In the genomic region with DNA sequence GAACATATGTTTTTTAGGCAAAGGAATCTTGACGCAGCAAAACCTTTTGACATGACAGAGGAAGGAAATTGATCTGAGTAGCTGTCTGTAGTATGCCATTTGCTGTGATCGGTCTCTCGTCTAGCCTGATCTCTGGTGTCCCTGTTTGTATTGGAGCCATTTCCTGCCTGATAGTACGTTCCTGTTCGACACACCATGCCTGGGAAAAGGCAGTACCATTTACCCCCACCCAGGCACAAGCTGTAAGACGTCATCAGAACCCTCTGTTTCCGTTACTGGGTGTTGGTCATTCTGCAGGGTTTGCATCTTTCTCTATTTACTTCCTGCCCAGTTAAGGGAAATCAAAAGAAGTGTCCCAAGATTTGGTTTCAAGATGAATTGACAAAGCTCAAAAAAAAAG, we compare ENCODE assay signal across 10 cellular contexts.
DNase-seq lines count a peak whose midpoint lies in the region; ATAC-seq, FAIRE-seq and TF ChIP-seq lines count a peak whose summit lies in the region.
"Had no signal": no experiment of that assay in that cellular context is flagged by ENCODE, and none has a peak within 500 bp of the region (broad histone marks: within the 10 kb centered on the region; RNA-seq: fewer than 3 reads in every experiment).

No MANE protein-coding gene starts in this region.

- H3K79me1 ChIP-seq in IMR-90 (ENCODE audit: low read depth in 1 of 2, low read length in 2 of 2): no peaks in the 10 kb centered on the region

- H4K20me1 ChIP-seq in IMR-90 (ENCODE audit: insufficient read depth, low read length): no peaks in the 10 kb centered on the region

- H3K27ac Mint-ChIP-seq in activated T-helper 1 cell treated with anti-CD3 and anti-CD28 coated beads, Interleukin-12 subunit alpha, Interleukin-12 subunit beta, Interleukin-2, Interleukin-4 antibody, amounts not matched to agents 30 ng/mL and 10 ng/mL and 1 ng/mL, durations not matched to agents 14 hours and 24 hours and 36 hours: peak overlapping the region; percentile 75
- peak overlapping the region; percentile 85 to 97 (median 92) for H3K27ac Mint-ChIP-seq in immature natural killer cell

- ATAC-seq in IMR-90 (ENCODE audit: low read depth): no peak
- no peak for ATAC-seq in HG03159 (IDR thresholded peaks at IDR 0.05; ENCODE audit: unreplicated experiment)

- CTCF ChIA-PET in IMR-90 (lab: Yijun Ruan, JAX): interaction anchor here (1.0 to 1.4 kb wide), 2 partner anchors 10 to 34 kb away, joined by 3 read pairs; no protein-coding TSS in a partner anchor

- no peak for TF ChIP-seq RAD21 in IMR-90 (IDR thresholded peaks at IDR 0.05; ENCODE audit: low read length)

- TF ChIP-seq CTCF in IMR-90 (conservative IDR thresholded peaks at IDR 0.05; ENCODE audit: low read depth, low read length): no peak
- no peak for TF ChIP-seq CTCF in stomach (IDR thresholded peaks at IDR 0.05)

- no peak overlapping the region for H2AK9ac ChIP-seq in IMR-90 (replicated peaks; ENCODE audit: low read depth, low read length, poor library complexity)

- no peak overlapping the region for H2BK120ac ChIP-seq in IMR-90 (ENCODE audit: low read depth, low read length)

- no peak overlapping the region for H3K56ac ChIP-seq in IMR-90 (ENCODE audit: extremely low read depth, insufficient read depth, low read length)

- TF ChIP-seq EP300 in stomach (IDR thresholded peaks at IDR 0.05): no peak

- no peak for TF ChIP-seq POLR2A in IMR-90 (IDR thresholded peaks at IDR 0.05; ENCODE audit: low read depth, low read length)
- no peak for TF ChIP-seq POLR2A in stomach (IDR thresholded peaks at IDR 0.05)

- no TSS peak for BruUV-seq in IMR-90 (replicated peaks; lab: Mats Ljungman, UMichigan)

- no peaks in the 10 kb centered on the region for H3K36me3 ChIP-seq in IMR-90 (ENCODE audit: control insufficient read depth, insufficient read depth, low read length)
- no peaks in the 10 kb centered on the region for H3K36me3 ChIP-seq in small intestine (ENCODE audit: control insufficient read depth in 2 of 2, insufficient read depth in 2 of 2, low read length in 2 of 2)
- no peaks in the 10 kb centered on the region for H3K36me3 ChIP-seq in stomach

- no peaks in the 10 kb centered on the region for H3K36me3 Mint-ChIP-seq in activated T-helper 1 cell treated with anti-CD3 and anti-CD28 coated beads, Interleukin-12 subunit alpha, Interleukin-12 subunit beta, Interleukin-2, Interleukin-4 antibody, amounts not matched to agents 30 ng/mL and 10 ng/mL and 1 ng/mL, durations not matched to agents 14 hours and 24 hours and 36 hours (ENCODE audit: low read depth)
- H3K36me3 Mint-ChIP-seq in immature natural killer cell: peaks cover 0 to 4% (median 0%) of the 10 kb centered on the region in 3 donors

- no peak overlapping the region for H3K4ac ChIP-seq in IMR-90 (ENCODE audit: low read depth, low read length)

- no peak overlapping the region for H3K9ac ChIP-seq in IMR-90 (ENCODE audit: low read depth, low read length)

- H2BK5ac ChIP-seq in IMR-90 (ENCODE audit: low read depth, low read length, poor library complexity, severe bottlenecking): no peak overlapping the region

- no CpG with 5 or more reads among the region's 7 CpGs for WGBS in IMR-90 (ENCODE audit: extremely low coverage in 2 of 2, insufficient read length in 1 of 2), 2 experiments
- WGBS in small intestine, 3 donors: 51 to 65% (median 65%) methylated on average over 7 of the region's 7 CpGs
- 38 to 51% (median 44%) methylated on average over 7 of the region's 7 CpGs for WGBS in stomach, 5 donors

- dilution Hi-C loops in IMR-90 (cut with HindIII; ENCODE audit: low sequenced_read_pairs, unreplicated experiment): no loop called here

- no peak overlapping the region for H2BK15ac ChIP-seq in IMR-90 (ENCODE audit: low read depth, low read length)

- H3K27ac ChIP-seq in IMR-90 (ENCODE audit: insufficient read depth, low read length) (no peak overlapping the region), small intestine (ENCODE audit: low read depth in 1 of 2, low read length in 1 of 2) (peak overlapping the region in 1 of 2 donors; percentile 49), stomach (peak overlapping the region in 2 of 5 donors; percentile 4 to 49)

- no peak for FAIRE-seq in small intestine (lab: Jason Lieb, UNC)

- no peaks in the 10 kb centered on the region for H3K9me3 Mint-ChIP-seq in activated T-helper 1 cell treated with anti-CD3 and anti-CD28 coated beads, Interleukin-12 subunit alpha, Interleukin-12 subunit beta, Interleukin-2, Interleukin-4 antibody, amounts not matched to agents 30 ng/mL and 10 ng/mL and 1 ng/mL, durations not matched to agents 14 hours and 24 hours and 36 hours
- H3K9me3 Mint-ChIP-seq in immature natural killer cell: peaks cover 0 to 2% (median 0%) of the 10 kb centered on the region in 6 donors

- no peak overlapping the region for H3K14ac ChIP-seq in IMR-90 (replicated peaks; ENCODE audit: low read depth, low read length)

- peak overlapping the region; percentile 51 for H3K4me2 ChIP-seq in IMR-90 (ENCODE audit: low read depth, low read length)

- no peak overlapping the region for H4K91ac ChIP-seq in IMR-90 (ENCODE audit: insufficient read depth, low read depth, low read length)

- peaks cover 4% of the 10 kb centered on the region for H3K27me3 Mint-ChIP-seq in activated T-helper 1 cell treated with anti-CD3 and anti-CD28 coated beads, Interleukin-12 subunit alpha, Interleukin-12 subunit beta, Interleukin-2, Interleukin-4 antibody, amounts not matched to agents 30 ng/mL and 10 ng/mL and 1 ng/mL, durations not matched to agents 14 hours and 24 hours and 36 hours (ENCODE audit: insufficient read depth)
- H3K27me3 Mint-ChIP-seq in immature natural killer cell (ENCODE audit: low read depth in 3 of 3): peaks cover 0 to 1% (median 0%) of the 10 kb centered on the region in 3 donors

- H4K8ac ChIP-seq in IMR-90 (ENCODE audit: low read depth in 2 of 2, low read length in 2 of 2): no peak overlapping the region

- peaks cover 5% of the 10 kb centered on the region; the same call in 1 of the 2 replicates for H3K27me3 ChIP-seq in IMR-90 (ENCODE audit: control insufficient read depth, insufficient read depth, low read length)
- H3K27me3 ChIP-seq in small intestine (ENCODE audit: control insufficient read depth in 2 of 2, insufficient read depth in 2 of 2, low read length in 2 of 2): no peaks in the 10 kb centered on the region
- H3K27me3 ChIP-seq in stomach: no peaks in the 10 kb centered on the region

- intact Hi-C loops in IMR-90 (cut with micrococcal nuclease): no loop called here
- intact Hi-C loops in activated T-helper 1 cell treated with anti-CD3 and anti-CD28 coated beads, Interleukin-12 subunit alpha, Interleukin-12 subunit beta, Interleukin-2, Interleukin-4 antibody, amounts not matched to agents 30 ng/mL and 10 ng/mL and 1 ng/mL, durations not matched to agents 14 hours and 24 hours and 36 hours (cut with micrococcal nuclease): no loop called here
- intact Hi-C loops in stomach (cut with DNase I; ENCODE audit: low total_unique reads): no loop called here

- no peak overlapping the region for H3K23ac ChIP-seq in IMR-90 (ENCODE audit: low read depth, low read length)

- H2AK5ac ChIP-seq in IMR-90 (ENCODE audit: low read depth, low read length): no peak overlapping the region

- H3K4me1 ChIP-seq in IMR-90 (ENCODE audit: control insufficient read depth, insufficient read depth, low read length) (no peaks in the 10 kb centered on the region), small intestine (ENCODE audit: control insufficient read depth in 2 of 2, insufficient read depth in 1 of 2, low read depth in 1 of 2, low read length in 1 of 2) (no peaks in the 10 kb centered on the region), stomach (peaks cover 0 to 10% (median 0%) of the 10 kb centered on the region in 4 donors)

- H2AFZ ChIP-seq in IMR-90 (replicated peaks; ENCODE audit: low read length, poor library complexity): peak overlapping the region; percentile 57

- H2BK20ac ChIP-seq in IMR-90 (ENCODE audit: low read depth, low read length): no peak overlapping the region

- H3K9me3 ChIP-seq in IMR-90 (ENCODE audit: control insufficient read depth, insufficient read depth, low read length): no peaks in the 10 kb centered on the region
- no peaks in the 10 kb centered on the region for H3K9me3 ChIP-seq in small intestine (ENCODE audit: control insufficient read depth, low read depth)
- no peaks in the 10 kb centered on the region for H3K9me3 ChIP-seq in stomach

- H4K5ac ChIP-seq in IMR-90 (ENCODE audit: low read depth, low read length): no peak overlapping the region

- H3K4me3 ChIP-seq in IMR-90 (ENCODE audit: insufficient read depth, low read depth, low read length) (no peak overlapping the region), small intestine (ENCODE audit: low read depth in 1 of 2, low read length in 2 of 2) (no peak overlapping the region), stomach (no peak overlapping the region)

- no peak overlapping the region for H3K4me3 Mint-ChIP-seq in activated T-helper 1 cell treated with anti-CD3 and anti-CD28 coated beads, Interleukin-12 subunit alpha, Interleukin-12 subunit beta, Interleukin-2, Interleukin-4 antibody, amounts not matched to agents 30 ng/mL and 10 ng/mL and 1 ng/mL, durations not matched to agents 14 hours and 24 hours and 36 hours
- H3K4me3 Mint-ChIP-seq in immature natural killer cell: peak overlapping the region; percentile 79 to 92 (median 83)

- in situ Hi-C loops in IMR-90 (cut with MboI; ENCODE audit: low sequenced_read_pairs): no loop called here

- DNase-seq in IMR-90 (no peak), immature natural killer cell (peak; percentile 64 to 76 (median 74)), small intestine (peak; percentile 11), germinal center (ENCODE audit: low spot score) (no peak), NCI-H2227 (lab: John Stamatoyannopoulos, UW; ENCODE audit: unreplicated experiment) (no peak), stomach (no peak)
- peak; percentile 30 for DNase-seq in activated T-helper 1 cell treated with anti-CD3 and anti-CD28 coated beads, Interleukin-12 subunit alpha, Interleukin-12 subunit beta, Interleukin-2, Interleukin-4 antibody, amounts not matched to agents 30 ng/mL and 10 ng/mL and 1 ng/mL, durations not matched to agents 14 hours and 24 hours and 36 hours (ENCODE audit: low spot score)
- DNase-seq: EL, NCI-H446 had no signal

- H3K18ac ChIP-seq in IMR-90 (ENCODE audit: low read depth, low read length): no peak overlapping the region

- H3K9me1 ChIP-seq in IMR-90 (ENCODE audit: insufficient read depth, low read length): no peaks in the 10 kb centered on the region

- H3K4me1 Mint-ChIP-seq in activated T-helper 1 cell treated with anti-CD3 and anti-CD28 coated beads, Interleukin-12 subunit alpha, Interleukin-12 subunit beta, Interleukin-2, Interleukin-4 antibody, amounts not matched to agents 30 ng/mL and 10 ng/mL and 1 ng/mL, durations not matched to agents 14 hours and 24 hours and 36 hours (ENCODE audit: low read depth): peaks cover 36% of the 10 kb centered on the region
- peaks cover 36 to 40% of the 10 kb centered on the region in 2 donors for H3K4me1 Mint-ChIP-seq in immature natural killer cell

- POLR2A ChIA-PET in IMR-90 (lab: Charles Lee; ENCODE audit: unreplicated experiment): no interaction called here

TF ChIP-seq in IMR-90, 13 proteins besides CTCF, POLR2A, EP300 and RAD21 (continues in another document):
- no peak for TF ChIP-seq NFE2L2 (IDR thresholded peaks at IDR 0.05; ENCODE audit: low read depth, low read length)
- no peak for TF ChIP-seq SMC3 (IDR thresholded peaks at IDR 0.05; ENCODE audit: low read depth, low read length)
- TF ChIP-seq CEBPB (IDR thresholded peaks at IDR 0.05; ENCODE audit: low read depth, low read length): no peak
- no peak for TF ChIP-seq RCOR1 (IDR thresholded peaks at IDR 0.05; ENCODE audit: insufficient replicate concordance, low read length)

Comparison
In these comparisons a context has a peak if more than half of its experiments do, and no peak if none do; other contexts are left out.
1. DNase-seq: peak in activated T-helper 1 cell treated with anti-CD3 and anti-CD28 coated beads, Interleukin-12 subunit alpha, Interleukin-12 subunit beta, Interleukin-2, Interleukin-4 antibody, amounts not matched to agents 30 ng/mL and 10 ng/mL and 1 ng/mL, durations not matched to agents 14 hours and 24 hours and 36 hours (single experiment), immature natural killer cell (3 of 3) and small intestine (single experiment); none in IMR-90 (single experiment), germinal center (single experiment), NCI-H2227 (single experiment) and stomach (single experiment).